Comparison of ENCODE assay signal across 8 cellular contexts in the genomic region with DNA sequence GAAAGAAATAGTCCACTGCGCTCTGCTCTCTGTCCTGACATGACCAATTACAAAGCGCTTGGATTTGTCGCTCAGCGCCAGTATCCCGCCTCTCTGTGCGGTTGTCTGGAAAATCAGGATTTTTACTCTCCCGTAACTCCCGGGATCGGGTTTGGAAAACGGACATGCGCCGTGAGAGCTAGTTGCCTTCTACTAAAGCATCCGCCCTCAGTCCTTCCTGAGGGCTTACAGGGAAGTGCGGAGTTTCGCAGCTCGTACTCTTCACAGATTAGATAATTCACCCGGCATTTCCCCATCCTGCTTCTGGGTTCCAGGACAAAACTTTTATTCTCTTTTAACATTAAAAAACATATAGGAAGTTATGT. TPM values are rescaled to one million over a fixed set of nuclear protein-coding genes. Genes with fewer than 3 reads are reported as not detected.
DNase-seq lines count a peak whose midpoint lies in the region; FAIRE-seq and TF ChIP-seq lines count a peak whose summit lies in the region.

No MANE protein-coding gene starts in this region.

- H3K4me1 Mint-ChIP-seq in H9 = peaks cover 33 to 40% of the 10 kb centered on the region in 2 experiments

- H3K4me3 ChIP-seq in MG63 (peak overlapping the region; percentile 67), neuron (ENCODE audit: low read length) (peak overlapping the region; percentile 91)

- no CpG with 5 or more reads among the region's 17 CpGs for WGBS in H9 (ENCODE audit: extremely low coverage, insufficient read length, low lambda C conversion rate)

- H3K9me3 Mint-ChIP-seq in H9 = no peaks in the 10 kb centered on the region

- no peak overlapping the region for H3K23ac ChIP-seq in H9 (ENCODE audit: insufficient read length, low read depth, low read length)

- no peak overlapping the region; the same call in 1 of the 2 replicates for H3K4ac ChIP-seq in H9 (ENCODE audit: low read depth, low read length)

- no peak overlapping the region for H3K14ac ChIP-seq in H9 (ENCODE audit: insufficient read depth, low read length)

- no peak overlapping the region for H2BK120ac ChIP-seq in H9 (ENCODE audit: low read depth, low read length, poor library complexity, severe bottlenecking)

- peak overlapping the region; percentile 87 to 94 for H3K4me3 Mint-ChIP-seq in H9

- H3K4me2 ChIP-seq in H9 (ENCODE audit: insufficient read depth, insufficient read length, low read length) = peak overlapping the region; percentile 80

- H3K36me3 Mint-ChIP-seq in H9 (ENCODE audit: insufficient read depth in 1 of 3, low read depth in 3 of 3) = peaks cover 3 to 6% (median 3%) of the 10 kb centered on the region in 3 experiments; a peak in 4 of 7 replicates

- H4K8ac ChIP-seq in H9 (replicated peaks; ENCODE audit: insufficient read length, low read depth, low read length) = no peak overlapping the region

- H4K20me1 ChIP-seq in H9 (ENCODE audit: control insufficient read depth, insufficient read depth, insufficient read length) = no peaks in the 10 kb centered on the region

- H3K18ac ChIP-seq in H9 (ENCODE audit: insufficient read length, low read depth, low read length) = no peak overlapping the region

- no peak overlapping the region for H3K56ac ChIP-seq in H9 (ENCODE audit: insufficient read length, low read depth, low read length)

- H2AK5ac ChIP-seq in H9 (ENCODE audit: insufficient read length, low read length) = no peak overlapping the region

- peak overlapping the region; percentile 94 to 100 (median 97) for H3K27ac Mint-ChIP-seq in H9

- H3K36me3 ChIP-seq in MG63 (no peaks in the 10 kb centered on the region), neuron (ENCODE audit: insufficient read depth, low read length) (no peaks in the 10 kb centered on the region)

- TF ChIP-seq CTCF in H9 (conservative IDR thresholded peaks at IDR 0.05) = no peak

- no peak overlapping the region for H4K5ac ChIP-seq in H9 (ENCODE audit: insufficient read length, low read depth, low read length)

- H2BK12ac ChIP-seq in H9 (ENCODE audit: insufficient read length, low read depth, low read length) = no peak overlapping the region

- H3T11ph ChIP-seq in H9 (ENCODE audit: low read length) = no peak overlapping the region

- no peak for FAIRE-seq in frontal cortex (lab: Jason Lieb, UNC)

- peak overlapping the region; percentile 89 for H3K9ac ChIP-seq in H9 (ENCODE audit: extremely low read depth, insufficient read length, low read length)

- peaks cover 11% of the 10 kb centered on the region; the same call in 1 of the 2 replicates for H3K79me2 ChIP-seq in H9 (ENCODE audit: insufficient read depth, low read length)

- H3K9me3 ChIP-seq in H9 (ENCODE audit: control insufficient read depth, low read depth, low read length) = no peaks in the 10 kb centered on the region
- no peaks in the 10 kb centered on the region for H3K9me3 ChIP-seq in MG63
- H3K9me3 ChIP-seq in neuron (ENCODE audit: low read length) = no peaks in the 10 kb centered on the region

- H3K4me1 ChIP-seq in H9 (ENCODE audit: insufficient read depth, low read length) = peaks cover 2% of the 10 kb centered on the region; the same call in 1 of the 2 replicates
- H3K4me1 ChIP-seq in neuron (ENCODE audit: insufficient read depth, low read length) = peaks cover 18% of the 10 kb centered on the region

- no peaks in the 10 kb centered on the region for H3K27me3 Mint-ChIP-seq in H9 (ENCODE audit: low read depth)

- no peak overlapping the region for H2BK5ac ChIP-seq in H9 (ENCODE audit: insufficient read length, low read length)

- DNase-seq in ELR (ENCODE audit: low read depth) (peak; percentile 99), H9 (peak; percentile 96), MG63 (peak; percentile 92), SIG-M5 (lab: John Stamatoyannopoulos, UW) (peak; percentile 85), frontal cortex (ENCODE audit: low spot score in 2 of 2) (peak; percentile 82 to 85), stromal cell of bone marrow (ENCODE audit: low read depth) (peak; percentile 99)
- DNase-seq in activated naive CD4-positive, alpha-beta T cell treated with Interleukin-2 at 50 U/mL for 16 hours = peak; percentile 82

- H3K23me2 ChIP-seq in H9 (ENCODE audit: insufficient read length, low read depth, low read length, poor library complexity, severe bottlenecking) = peaks cover 4% of the 10 kb centered on the region

- H3K27me3 ChIP-seq in H9 (ENCODE audit: insufficient read depth, low read length) (no peaks in the 10 kb centered on the region), MG63 (no peaks in the 10 kb centered on the region), neuron (ENCODE audit: insufficient read depth, low read length) (no peaks in the 10 kb centered on the region)

- peaks cover 3% of the 10 kb centered on the region for H3K79me1 ChIP-seq in H9 (ENCODE audit: insufficient read depth, low read depth, low read length, poor library complexity, severe bottlenecking)

- no peak overlapping the region for H2BK20ac ChIP-seq in H9 (ENCODE audit: low read depth, low read length, poor library complexity, severe bottlenecking)

- H2AFZ ChIP-seq in H9 (ENCODE audit: low read length) = peak overlapping the region; percentile 79
- H2AFZ ChIP-seq in neuron (ENCODE audit: low read depth, low read length) = peak overlapping the region; percentile 90

- no peak overlapping the region for H4K91ac ChIP-seq in H9 (ENCODE audit: insufficient read length, low read depth, low read length)

- no peak overlapping the region for H2BK15ac ChIP-seq in H9 (ENCODE audit: low read depth, low read length)

- peak overlapping the region; percentile 6 for H3K27ac ChIP-seq in H9 (ENCODE audit: insufficient read length, low read depth, low read length)

RNA-seq across cellular contexts. Expression of gene MKKS, which starts 0.4 kb away (rescaled TPM):
- total RNA-seq in H9 (2021) (10.6 and 11.6 TPM in 2 replicates), frontal cortex (12.6 TPM)
- total RNA-seq in MG63 (2014; rRNA removed; shearing (Covaris generic); ENCODE audit: low replicate concordance) = 9.6 and 9.8 TPM in 2 replicates

RNA-seq across cellular contexts. Expression of gene SLX4IP, which starts 0.7 kb away (rescaled TPM):
- 7.1 and 7.9 TPM in 2 replicates for total RNA-seq in H9 (2021)
- total RNA-seq in MG63 (2014; rRNA removed; shearing (Covaris generic); ENCODE audit: low replicate concordance) = 1.7 and 3.0 TPM in 2 replicates
- total RNA-seq in frontal cortex = 8.2 TPM

Comparison
In these comparisons a context has a peak if more than half of its experiments do, and no peak if none do; other contexts are left out.
1. Peak in every context shown above with its lines: DNase-seq, H3K4me3 ChIP-seq and H3K27ac ChIP-seq.